1 cellular context compared by ENCODE assay signal in genomic region chr13:46220234-46220633, GRCh38.
A peak's percentile ranks its signal among the peaks of the same experiment; 100 is the strongest.
TF ChIP-seq lines count a peak whose summit lies in the region.
"Not testable (repeated sequence)": the region's sequence is repeated elsewhere in the genome, so short reads cannot be mapped to it uniquely, and the experiment has no call there.

No MANE protein-coding gene starts in this region.

TF ChIP-seq in HepG2, 621 proteins besides CTCF, POLR2A, EP300 and RAD21:
- TF ChIP-seq PAXIP1 (CRISPR knock-in tag; conservative IDR thresholded peaks at IDR 0.05) = peak; percentile 62
- TF ChIP-seq HNF4G (IDR thresholded peaks at IDR 0.05; ENCODE audit: borderline replicate concordance, low read depth, low read length) = 0 out of 2 replicates have a peak, but pooled peaks have one; percentile 9
- TF ChIP-seq HNF4G (CRISPR knock-in tag; IDR thresholded peaks at IDR 0.05; ENCODE audit: borderline replicate concordance, low read depth) = not testable (repeated sequence)
- TF ChIP-seq HNF4A (CRISPR knock-in tag; IDR thresholded peaks at IDR 0.05) = peak; percentile 62
- peak; percentile 45; the same call in 1 of the 2 replicates for TF ChIP-seq PITX1 (CRISPR knock-in tag; IDR thresholded peaks at IDR 0.05)
- peak; percentile 90 for TF ChIP-seq ZNF281 (CRISPR knock-in tag; IDR thresholded peaks at IDR 0.05; ENCODE audit: borderline replicate concordance)
